Comparison of ENCODE assay signal across 32 cellular contexts in genomic region chr9:114491430-114492003, GRCh38.
"Had no signal": no experiment of that assay in that cellular context is flagged by ENCODE, and none has a peak within 500 bp of the region (broad histone marks: within the 10 kb centered on the region; RNA-seq: fewer than 3 reads in every experiment).

No MANE protein-coding gene starts in this region.

- H3K27me3 Mint-ChIP-seq: activated CD8-positive, alpha-beta T cell treated with anti-CD3 and anti-CD28 coated beads for 36 hours; activated naive CD8-positive, alpha-beta T cell; activated T-cell treated with anti-CD3 and anti-CD28 coated beads, Interleukin-2, amount 50 U/mL, for 24 hours; activated T-helper 17 cell treated with anti-CD3 and anti-CD28 coated beads, Interleukin-2, amount 50 U/mL, for 72 hours had no signal

- H3K27ac ChIP-seq: brain microvascular endothelial cell, coronary artery, esophagus muscularis mucosa, foreskin keratinocyte, gastroesophageal sphincter, VCaP had no signal

- H3K9me3 ChIP-seq: esophagus muscularis mucosa, gastroesophageal sphincter had no signal

- H3K4me3 Mint-ChIP-seq: activated B cell treated with CpG ODN at 0.5 μM for 24 hours; activated CD8-positive, alpha-beta memory T cell treated with anti-CD3 and anti-CD28 coated beads, Interleukin-2, amount 10 ng/mL, durations not matched to agents 7 days and 5 days; activated CD8-positive, alpha-beta T cell treated with anti-CD3 and anti-CD28 coated beads for 36 hours; activated naive CD8-positive, alpha-beta T cell; activated T-cell treated with anti-CD3 and anti-CD28 coated beads, Interleukin-2, amount 50 U/mL, for 24 hours; activated T-helper 17 cell treated with anti-CD3 and anti-CD28 coated beads, Interleukin-2, amount 50 U/mL, for 72 hours; central memory CD8-positive, alpha-beta T cell; dendritic cell treated with granulocyte-macrophage colony-stimulating factor and Interleukin-4, amounts not matched to agents 40 ng/mL and 50 ng/mL, for 4 days; endodermal cell had no signal

- H3K36me3 Mint-ChIP-seq: activated CD8-positive, alpha-beta memory T cell treated with anti-CD3 and anti-CD28 coated beads, Interleukin-2, amount 10 ng/mL, durations not matched to agents 7 days and 5 days had no signal

- H3K4me3 ChIP-seq: coronary artery, dorsolateral prefrontal cortex, esophagus muscularis mucosa, gastroesophageal sphincter had no signal

- H3K4me1 ChIP-seq: foreskin keratinocyte had no signal

- H3K27ac Mint-ChIP-seq: activated B cell treated with CpG ODN at 0.5 μM for 24 hours; activated CD8-positive, alpha-beta memory T cell treated with anti-CD3 and anti-CD28 coated beads, Interleukin-2, amount 10 ng/mL, durations not matched to agents 7 days and 5 days; activated CD8-positive, alpha-beta T cell treated with anti-CD3 and anti-CD28 coated beads for 36 hours; activated naive CD8-positive, alpha-beta T cell; activated T-cell treated with anti-CD3 and anti-CD28 coated beads, Interleukin-2, amount 50 U/mL, for 24 hours; activated T-helper 17 cell treated with anti-CD3 and anti-CD28 coated beads, Interleukin-2, amount 50 U/mL, for 72 hours; dendritic cell treated with granulocyte-macrophage colony-stimulating factor and Interleukin-4, amounts not matched to agents 40 ng/mL and 50 ng/mL, for 4 days; endodermal cell had no signal

- DNase-seq: activated B cell treated with CpG ODN at 0.5 μM for 24 hours; activated CD4-positive, alpha-beta T cell treated with anti-CD3 and anti-CD28 coated beads for 48 hours; activated CD4-positive, alpha-beta T cell treated with anti-CD3 and anti-CD28 coated beads, Interleukin-2, amount 50 U/mL, for 1 hour; activated CD4-positive, alpha-beta T cell treated with anti-CD3 and anti-CD28 coated beads, Interleukin-2, amount 50 U/mL, for 48 hours; activated CD8-positive, alpha-beta memory T cell treated with anti-CD3 and anti-CD28 coated beads, Interleukin-2, amount 10 ng/mL, durations not matched to agents 7 days and 5 days; activated CD8-positive, alpha-beta memory T cell treated with anti-CD3 and anti-CD28 coated beads, Interleukin-2, amount 50 U/mL, for 4 hours; activated CD8-positive, alpha-beta T cell treated with anti-CD3 and anti-CD28 coated beads for 36 hours; activated effector memory CD4-positive, alpha-beta T cell treated with Interleukin-2 at 50 U/mL for 16 hours; activated gamma-delta T cell treated with Interleukin-2 at 50 U/mL for 16 hours; activated naive CD4-positive, alpha-beta T cell treated with anti-CD3 and anti-CD28 coated beads, Interleukin-2, amount 50 U/mL, for 16 hours; activated naive CD4-positive, alpha-beta T cell treated with Interleukin-2 at 50 U/mL for 16 hours; activated T-cell treated with anti-CD3 and anti-CD28 coated beads, Interleukin-2, amount 50 U/mL, for 24 hours; amniotic stem cell; anterior cingulate cortex; brain microvascular endothelial cell; dorsolateral prefrontal cortex; effector memory CD4-positive, alpha-beta T cell; endodermal cell; erythroblast; foreskin keratinocyte; T-helper 2 cell had no signal

- H3K9me3 Mint-ChIP-seq: activated B cell treated with CpG ODN at 0.5 μM for 24 hours; activated CD8-positive, alpha-beta T cell treated with anti-CD3 and anti-CD28 coated beads for 36 hours; activated T-cell treated with anti-CD3 and anti-CD28 coated beads, Interleukin-2, amount 50 U/mL, for 24 hours; activated T-helper 17 cell treated with anti-CD3 and anti-CD28 coated beads, Interleukin-2, amount 50 U/mL, for 72 hours; central memory CD8-positive, alpha-beta T cell; dendritic cell treated with granulocyte-macrophage colony-stimulating factor and Interleukin-4, amounts not matched to agents 40 ng/mL and 50 ng/mL, for 4 days; endodermal cell had no signal

- FAIRE-seq: astrocyte, bronchial epithelial cell had no signal

- H3K27me3 ChIP-seq: dorsolateral prefrontal cortex, esophagus muscularis mucosa, gastroesophageal sphincter had no signal

- H3K36me3 ChIP-seq: brain microvascular endothelial cell, esophagus muscularis mucosa, gastroesophageal sphincter had no signal

- ATAC-seq: activated CD4-positive, CD25-positive, alpha-beta regulatory T cell treated with anti-CD3 and anti-CD28 coated beads, Interleukin-2, amount 50 U/mL, for 24 hours; activated CD8-positive, alpha-beta memory T cell treated with anti-CD3 and anti-CD28 coated beads, Interleukin-2, amount 10 ng/mL, durations not matched to agents 7 days and 5 days; activated CD8-positive, alpha-beta T cell treated with anti-CD3 and anti-CD28 coated beads for 36 hours; activated T-helper 17 cell treated with anti-CD3 and anti-CD28 coated beads, Interleukin-2, amount 50 U/mL, for 72 hours; foreskin keratinocyte; gastroesophageal sphincter had no signal
